10 cellular contexts compared by ENCODE assay signal in the genomic region with DNA sequence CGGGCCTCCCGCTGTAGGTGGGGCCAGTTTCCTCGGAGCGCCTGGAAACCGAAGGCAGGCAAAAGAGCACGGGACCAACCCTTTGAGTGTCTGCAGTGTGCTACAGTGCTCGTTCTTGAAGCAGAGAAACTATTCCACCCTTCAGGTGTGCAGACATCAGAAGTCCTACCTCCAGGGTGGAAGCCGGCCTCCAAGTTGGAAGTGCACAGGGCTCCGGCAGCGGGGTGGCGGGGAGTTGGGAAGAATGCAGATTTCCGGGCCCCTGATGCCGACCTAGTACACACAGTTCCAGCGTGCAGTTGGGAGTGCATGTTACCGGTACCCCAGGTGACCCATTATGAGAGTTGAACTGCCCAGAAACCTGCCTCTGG. TPM values are rescaled to one million over a fixed set of nuclear protein-coding genes. Genes with fewer than 3 reads are reported as not detected.
DNase-seq lines count a peak whose midpoint lies in the region; ATAC-seq, FAIRE-seq and TF ChIP-seq lines count a peak whose summit lies in the region.
"Had no signal": no experiment of that assay in that cellular context is flagged by ENCODE, and none has a peak within 500 bp of the region (broad histone marks: within the 10 kb centered on the region; RNA-seq: fewer than 3 reads in every experiment).

No MANE protein-coding gene starts in this region.

- WGBS in pancreas, 2 donors: 18 to 20% methylated on average over 15 of the region's 15 CpGs

- no peaks in the 10 kb centered on the region for H3K9me3 ChIP-seq in CD8-positive, alpha-beta memory T cell (ENCODE audit: low read length)
- H3K9me3 ChIP-seq in OCI-LY3 (ENCODE audit: insufficient read depth, low read length) (no peaks in the 10 kb centered on the region), pancreas (no peaks in the 10 kb centered on the region)

- peaks cover 0 to 42% (median 6%) of the 10 kb centered on the region in 3 donors for H3K36me3 Mint-ChIP-seq in CD8-positive, alpha-beta memory T cell
- H3K36me3 Mint-ChIP-seq in endothelial cell (ENCODE audit: low read depth, unreplicated experiment): no peaks in the 10 kb centered on the region

- DNase-seq in CD8-positive, alpha-beta memory T cell: no peak
- DNase-seq in endothelial cell (ENCODE audit: low spot score) (no peak), pancreas (peak in 1 of 6 donors; percentile 79), mesenteric fat pad (ENCODE audit: low spot score) (no peak)
- no peak for DNase-seq in stimulated activated CD8-positive, alpha-beta memory T cell treated with anti-CD3 and anti-CD28 coated beads, Interleukin-4, amount 100 ng/mL, for 48 hours
- DNase-seq in stimulated activated CD4-positive, alpha-beta T cell treated with anti-CD3 and anti-CD28 coated beads, Interleukin-4, amount 100 ng/mL, for 24 hours: no peak
- DNase-seq: hypothalamus had no signal

- peak overlapping the region; percentile 80 for H3K4me2 ChIP-seq in OCI-LY3 (ENCODE audit: low read length)

- no peaks in the 10 kb centered on the region for H3K9me3 Mint-ChIP-seq in CD8-positive, alpha-beta memory T cell
- no peaks in the 10 kb centered on the region for H3K9me3 Mint-ChIP-seq in endothelial cell (ENCODE audit: unreplicated experiment)

- H3K4me3 ChIP-seq in CD8-positive, alpha-beta memory T cell (ENCODE audit: low read length): peak overlapping the region; percentile 75
- peak overlapping the region; percentile 88 for H3K4me3 ChIP-seq in OCI-LY3 (ENCODE audit: low read length)
- H3K4me3 ChIP-seq in pancreas: peak overlapping the region in 3 of 4 donors; percentile 50 to 97 (median 90)

- H3K36me3 ChIP-seq in CD8-positive, alpha-beta memory T cell (ENCODE audit: insufficient read depth, low read length): no peaks in the 10 kb centered on the region
- H3K36me3 ChIP-seq in OCI-LY3 (replicated peaks; ENCODE audit: low read depth, low read length) (peaks cover 26% of the 10 kb centered on the region), pancreas (no peaks in the 10 kb centered on the region)

- H2AFZ ChIP-seq in OCI-LY3 (ENCODE audit: low read depth, low read length): no peak overlapping the region

- POLR2A ChIA-PET in CD8-positive, alpha-beta memory T cell (lab: Charles Lee): interaction anchor here (1.0 to 4.8 kb wide), 6 partner anchors 13 to 105 kb away, joined by 3 to 62 read pairs (median 10); no protein-coding TSS in a partner anchor

- H4K20me1 ChIP-seq in OCI-LY3 (ENCODE audit: insufficient read depth, low read length): peaks cover 52% of the 10 kb centered on the region

- intact Hi-C loops in pancreas (cut with DNase I): loop anchor here in 1 of 3 donors (10.0 kb wide), 2 partner anchors 55 to 95 kb away; no protein-coding TSS in a partner anchor

- TF ChIP-seq CTCF in OCI-LY3 (IDR thresholded peaks at IDR 0.05; ENCODE audit: low read depth, low read length) (no peak), endothelial cell (IDR thresholded peaks at IDR 0.05; ENCODE audit: unreplicated experiment) (no peak), pancreas (IDR thresholded peaks at IDR 0.05) (no peak)

- H3K27ac ChIP-seq in CD8-positive, alpha-beta memory T cell (ENCODE audit: low read depth, low read length): peak overlapping the region; percentile 91
- H3K27ac ChIP-seq in OCI-LY3 (ENCODE audit: low read length): peak overlapping the region; percentile 94
- H3K27ac ChIP-seq in pancreas: peak overlapping the region; percentile 5 to 99 (median 76)

- ATAC-seq in pancreas: no peak
- ATAC-seq in HG02610 (IDR thresholded peaks at IDR 0.05; ENCODE audit: unreplicated experiment): no peak

- H3K27ac Mint-ChIP-seq in CD8-positive, alpha-beta memory T cell: peak overlapping the region; percentile 90 to 99 (median 97)
- no peak overlapping the region for H3K27ac Mint-ChIP-seq in endothelial cell (ENCODE audit: unreplicated experiment)

- peaks cover 0 to 2% of the 10 kb centered on the region in 2 donors for H3K27me3 Mint-ChIP-seq in CD8-positive, alpha-beta memory T cell
- peaks cover 19% of the 10 kb centered on the region for H3K27me3 Mint-ChIP-seq in endothelial cell (ENCODE audit: unreplicated experiment)

- H3K79me2 ChIP-seq in OCI-LY3 (ENCODE audit: low read length): peaks cover 82% of the 10 kb centered on the region

- peaks cover 64% of the 10 kb centered on the region for H3K4me1 ChIP-seq in CD8-positive, alpha-beta memory T cell (ENCODE audit: insufficient read depth, low read length)
- peaks cover 40% of the 10 kb centered on the region for H3K4me1 ChIP-seq in OCI-LY3 (ENCODE audit: low read length)
- peaks cover 0 to 56% (median 44%) of the 10 kb centered on the region in 3 donors for H3K4me1 ChIP-seq in pancreas

- FAIRE-seq in pancreas (lab: Jason Lieb, UNC): no peak
- FAIRE-seq: TTC549 had no signal

- H3K4me1 Mint-ChIP-seq in CD8-positive, alpha-beta memory T cell: peaks cover 62 to 70% (median 65%) of the 10 kb centered on the region in 3 donors
- peaks cover 28% of the 10 kb centered on the region for H3K4me1 Mint-ChIP-seq in endothelial cell (ENCODE audit: unreplicated experiment)

- CTCF ChIA-PET in CD8-positive, alpha-beta memory T cell (lab: Charles Lee): interaction anchor here (1.2 to 3.8 kb wide), 10 partner anchors 15 to 154 kb away, joined by 3 to 28 read pairs (median 4); no protein-coding TSS in a partner anchor

- H3K9ac ChIP-seq in OCI-LY3 (ENCODE audit: low read length): peak overlapping the region; percentile 88

- H3K4me3 Mint-ChIP-seq in CD8-positive, alpha-beta memory T cell: peak overlapping the region; percentile 93 to 99 (median 97)
- H3K4me3 Mint-ChIP-seq in endothelial cell (ENCODE audit: unreplicated experiment): peak overlapping the region; percentile 99

- H3K27me3 ChIP-seq in CD8-positive, alpha-beta memory T cell (ENCODE audit: insufficient read depth, low read length, poor library complexity, severe bottlenecking): no peaks in the 10 kb centered on the region
- H3K27me3 ChIP-seq in OCI-LY3 (ENCODE audit: low read depth, low read length) (no peaks in the 10 kb centered on the region), pancreas (no peaks in the 10 kb centered on the region)

RNA-seq across cellular contexts. Expression of gene KLF13, which starts 3.0 kb away (rescaled TPM):
- 100 to 1,000 TPM; 145 to 147 TPM for total RNA-seq in CD8-positive, alpha-beta memory T cell
- polyA plus RNA-seq in CD8-positive, alpha-beta memory T cell: 109 TPM
- 45.1 TPM for total RNA-seq in endothelial cell (ENCODE audit: unreplicated experiment)
- 10 to 100 TPM; 28.6 to 57.1 (median 37.2) TPM for total RNA-seq in pancreas
- polyA plus RNA-seq in pancreas: 10 to 100 TPM; 12.3 to 18.7 TPM
- 41.8 TPM for total RNA-seq in mesenteric fat pad
